In the genomic region with DNA sequence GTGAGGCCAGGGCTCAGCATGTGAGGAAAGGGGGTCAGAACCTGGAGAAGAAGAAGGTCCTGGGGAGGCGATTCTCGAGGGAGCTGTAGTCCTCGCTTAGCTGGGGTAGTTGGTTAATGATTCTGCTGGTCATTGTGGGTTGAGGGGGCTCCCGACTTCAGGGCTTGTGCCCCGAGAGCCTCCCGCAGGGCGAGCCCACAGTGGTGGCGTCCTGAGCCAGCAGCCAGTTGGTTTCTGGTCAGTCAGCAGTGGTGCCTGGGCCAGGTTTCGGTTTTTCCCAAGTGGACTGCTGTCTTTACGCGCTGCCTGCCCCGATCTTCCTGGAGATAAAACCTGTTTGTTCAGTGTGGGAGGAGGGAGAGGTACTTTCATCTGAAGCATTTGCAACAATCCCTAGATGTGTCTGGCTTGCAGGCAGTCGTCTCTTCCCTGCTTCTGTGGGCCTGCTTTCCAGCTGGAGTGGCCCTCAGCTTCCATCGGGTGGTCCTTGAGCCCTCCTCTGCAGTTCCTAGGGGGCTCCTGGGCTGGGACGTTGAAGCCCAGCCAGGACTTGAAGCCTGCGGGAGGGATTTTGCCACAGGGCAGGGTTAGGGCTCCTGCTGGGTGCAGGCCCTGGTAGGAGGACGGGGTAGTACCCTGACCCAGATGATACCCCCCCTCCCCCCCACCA, we compare ENCODE assay signal across 8 cellular contexts. TPM values are rescaled to one million over a fixed set of nuclear protein-coding genes. Genes with fewer than 3 reads are reported as not detected.
DNase-seq lines count a peak whose midpoint lies in the region; FAIRE-seq and TF ChIP-seq lines count a peak whose summit lies in the region.

No MANE protein-coding gene starts in this region.

- H3K4me3 Mint-ChIP-seq in chondrocyte (ENCODE audit: unreplicated experiment) = peak overlapping the region; percentile 81

- no peaks in the 10 kb centered on the region for H3K27me3 ChIP-seq in mucosa of stomach (ENCODE audit: control insufficient read depth, insufficient read depth, low read length)

- no peaks in the 10 kb centered on the region for H3K9me3 Mint-ChIP-seq in chondrocyte (ENCODE audit: low read depth)

- no peak for TF ChIP-seq CTCF in chondrocyte (IDR thresholded peaks at IDR 0.05)

- H3K27me3 Mint-ChIP-seq in chondrocyte (ENCODE audit: low read depth) = no peaks in the 10 kb centered on the region

- DNase-seq in AG08395 (ENCODE audit: low spot score) (peak; percentile 21), HuH-7.5 (ENCODE audit: low spot score) (peak; percentile 66), chondrocyte (ENCODE audit: low spot score) (no peak), OCI-M2 (lab: John Stamatoyannopoulos, UW; ENCODE audit: unreplicated experiment) (no peak), H4 (ENCODE audit: low spot score) (no peak), ecto neural progenitor cell (ENCODE audit: low spot score) (no peak), H54 (ENCODE audit: insufficient read length, low spot score) (no peak)

- peak overlapping the region; percentile 93 for H3K27ac Mint-ChIP-seq in chondrocyte (ENCODE audit: unreplicated experiment)

- TF ChIP-seq POLR2A in H54 (IDR thresholded peaks at IDR 0.05; ENCODE audit: low read depth, low read length) = no peak

- peak overlapping the region; percentile 83 for H3K9ac ChIP-seq in mucosa of stomach (ENCODE audit: low read length)

- peaks cover 23% of the 10 kb centered on the region for H3K36me3 ChIP-seq in mucosa of stomach (ENCODE audit: control insufficient read depth, insufficient read depth, low read length)

- peaks cover 44% of the 10 kb centered on the region for H3K4me1 Mint-ChIP-seq in chondrocyte (ENCODE audit: low read depth)

- H3K9me3 ChIP-seq in mucosa of stomach (ENCODE audit: control insufficient read depth, low read length) = no peaks in the 10 kb centered on the region

- peaks cover 40% of the 10 kb centered on the region for H3K4me1 ChIP-seq in mucosa of stomach (ENCODE audit: control insufficient read depth, insufficient read depth, low read length)

- FAIRE-seq in H54 (lab: Jason Lieb, UNC) = no peak

- H3K4me3 ChIP-seq in mucosa of stomach (ENCODE audit: low read length) = peak overlapping the region; percentile 18

- peaks cover 17% of the 10 kb centered on the region for H3K36me3 Mint-ChIP-seq in chondrocyte (ENCODE audit: low read depth)

RNA-seq across cellular contexts. Expression of a gene that starts 3.2 kb away (rescaled TPM):
- total RNA-seq in chondrocyte = 281 to 343 TPM (median 285 TPM) in 3 replicates
- total RNA-seq in H4 (2014; rRNA removed; shearing (Covaris generic)) = 131 and 138 TPM in 2 replicates

RNA-seq across cellular contexts. Expression of a gene that starts 21.3 kb away (rescaled TPM):
- total RNA-seq in chondrocyte = 5.4 to 6.8 TPM (median 6.0 TPM) in 3 replicates
- total RNA-seq in H4 (2014; rRNA removed; shearing (Covaris generic)) = 0.14 TPM in 1 of 2 replicates, not detected in the other

RNA-seq across cellular contexts. Expression of a gene that starts 27.1 kb away (rescaled TPM):
- 0.37 to 0.51 TPM in 2 of 3 replicates, not detected in the other for total RNA-seq in chondrocyte
- total RNA-seq in H4 (2014; rRNA removed; shearing (Covaris generic)) = not detected in 2 replicates

RNA-seq across cellular contexts. Expression of a gene that starts 40.3 kb away (rescaled TPM):
- not detected in 3 replicates for total RNA-seq in chondrocyte
- 0.72 TPM in 1 of 2 replicates, not detected in the other for total RNA-seq in H4 (2014; rRNA removed; shearing (Covaris generic))

RNA-seq across cellular contexts. Expression of a gene that starts 49.6 kb away (rescaled TPM):
- 1.5 to 2.2 TPM (median 1.6 TPM) in 3 replicates for total RNA-seq in chondrocyte
- total RNA-seq in H4 (2014; rRNA removed; shearing (Covaris generic)) = not detected in 2 replicates

Comparison
In these comparisons a context has a peak if more than half of its experiments do, and no peak if none do; other contexts are left out.
1. DNase-seq: peak in AG08395 (single experiment) and HuH-7.5 (single experiment); none in chondrocyte (single experiment), OCI-M2 (single experiment), H4 (single experiment), ecto neural progenitor cell (single experiment) and H54 (single experiment).